In the genomic region with DNA sequence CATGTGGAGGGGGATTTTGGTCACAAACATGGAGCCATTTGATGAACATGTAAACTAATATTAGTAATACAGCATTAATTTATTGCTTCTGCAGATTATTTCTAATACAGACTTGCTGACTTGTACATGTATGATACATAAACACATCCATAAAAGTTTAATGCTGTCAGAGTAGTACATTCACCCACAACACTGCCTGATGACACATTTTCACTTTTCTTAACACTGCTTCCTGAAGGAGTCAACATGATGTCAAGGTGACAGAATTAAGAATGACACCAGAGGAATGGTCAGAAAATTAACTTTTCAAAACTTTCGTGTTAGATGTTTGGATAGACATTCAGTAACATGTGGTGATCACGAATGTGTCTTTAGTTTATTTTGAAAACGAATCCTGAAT, we compare ENCODE assay signal across 17 cellular contexts.
A peak's percentile ranks its signal among the peaks of the same experiment; 100 is the strongest.
DNase-seq lines count a peak whose midpoint lies in the region; ATAC-seq and TF ChIP-seq lines count a peak whose summit lies in the region.
"Had no signal": no experiment of that assay in that cellular context is flagged by ENCODE, and none has a peak within 500 bp of the region (broad histone marks: within the 10 kb centered on the region; RNA-seq: fewer than 3 reads in every experiment).

No MANE protein-coding gene starts in this region.

- H3K36me3 Mint-ChIP-seq in activated CD4-positive, alpha-beta T cell treated with anti-CD3 and anti-CD28 coated beads for 36 hours (ENCODE audit: low read depth) = no peaks in the 10 kb centered on the region

- peaks cover 14% of the 10 kb centered on the region for H3K4me1 Mint-ChIP-seq in activated CD4-positive, alpha-beta T cell treated with anti-CD3 and anti-CD28 coated beads for 36 hours

- H4K20me1 ChIP-seq in OCI-LY7 (ENCODE audit: insufficient read depth, low read length) = no peaks in the 10 kb centered on the region

- H2AFZ ChIP-seq in OCI-LY7 (ENCODE audit: low read length) = peak overlapping the region; percentile 65; the same call in 1 of the 2 replicates
- H2AFZ ChIP-seq: GM23248 had no signal

- H3K27ac Mint-ChIP-seq in activated CD4-positive, alpha-beta T cell treated with anti-CD3 and anti-CD28 coated beads for 36 hours = no peak overlapping the region
- H3K27ac Mint-ChIP-seq: CD4-positive, alpha-beta T cell had no signal

- POLR2A ChIA-PET in activated CD4-positive, alpha-beta T cell treated with anti-CD3 and anti-CD28 coated beads for 36 hours (lab: Charles Lee) = interaction anchor here (0.7 kb wide), 1 partner anchor 639 kb away, joined by 5 read pairs; no protein-coding TSS in a partner anchor
- POLR2A ChIA-PET in OCI-LY7 (lab: Charles Lee) = interaction anchor here (0.7 to 1.9 kb wide), 8 partner anchors 9 to 1311 kb away, joined by 3 to 9 read pairs (median 4); no protein-coding TSS in a partner anchor

- CTCF ChIA-PET in activated CD4-positive, alpha-beta T cell treated with anti-CD3 and anti-CD28 coated beads for 36 hours (lab: Charles Lee) = no interaction called here
- CTCF ChIA-PET in OCI-LY7 (lab: Charles Lee; ENCODE audit: unreplicated experiment) = no interaction called here

- peak overlapping the region; percentile 80 for H3K4me2 ChIP-seq in OCI-LY7 (ENCODE audit: low read length)

- H3K4me1 ChIP-seq in OCI-LY7 (ENCODE audit: insufficient read depth, low read length, poor library complexity, severe bottlenecking) (peaks cover 76% of the 10 kb centered on the region), breast epithelium (no peaks in the 10 kb centered on the region), prostate gland (replicated peaks) (no peaks in the 10 kb centered on the region)

- H3K4me3 ChIP-seq in OCI-LY7 (ENCODE audit: low read depth, low read length, poor library complexity, severe bottlenecking) (peak overlapping the region; percentile 61), breast epithelium (no peak overlapping the region), prostate gland (no peak overlapping the region)
- H3K4me3 ChIP-seq: GM23248 had no signal

- DNase-seq in activated CD4-positive, alpha-beta T cell treated with anti-CD3 and anti-CD28 coated beads for 36 hours = no peak
- DNase-seq in activated CD4-positive, alpha-beta T cell treated with anti-CD3 and anti-CD28 coated beads for 4 hours = no peak
- DNase-seq in OCI-LY7 (ENCODE audit: low spot score) (no peak), breast epithelium (ENCODE audit: low spot score in 2 of 2) (no peak), prostate gland (ENCODE audit: low spot score) (no peak)
- DNase-seq: C1 segment of cervical spinal cord; Calu3; CD4-positive, alpha-beta T cell; DMS 273 treated with DMSO at 0.1 percent for 48 hours; EL; GM23248; IMR-90; KBM-7 had no signal

- H3K36me3 ChIP-seq in OCI-LY7 (ENCODE audit: insufficient read depth, low read length) = no peaks in the 10 kb centered on the region; the same call in 1 of the 2 replicates
- H3K36me3 ChIP-seq in breast epithelium = no peaks in the 10 kb centered on the region
- H3K36me3 ChIP-seq in prostate gland = no peaks in the 10 kb centered on the region

- H3K9me3 ChIP-seq in OCI-LY7 (ENCODE audit: low read length) (no peaks in the 10 kb centered on the region), breast epithelium (no peaks in the 10 kb centered on the region), prostate gland (no peaks in the 10 kb centered on the region)

- no peaks in the 10 kb centered on the region for H3K79me2 ChIP-seq in OCI-LY7 (ENCODE audit: insufficient read depth, low read depth, low read length)

- H3K27me3 Mint-ChIP-seq in activated CD4-positive, alpha-beta T cell treated with anti-CD3 and anti-CD28 coated beads for 36 hours = peaks cover 7% of the 10 kb centered on the region
- H3K27me3 Mint-ChIP-seq: CD4-positive, alpha-beta T cell had no signal

- BruUV-seq in OCI-LY7 (replicated peaks; lab: Mats Ljungman, UMichigan) = no TSS peak

- intact Hi-C loops in activated CD4-positive, alpha-beta T cell treated with anti-CD3 and anti-CD28 coated beads for 36 hours (cut with DNase I, micrococcal nuclease) = no loop called here
- intact Hi-C loops in OCI-LY7 (cut with micrococcal nuclease; ENCODE audit: unreplicated experiment) = no loop called here
- intact Hi-C loops in breast epithelium (cut with DNase I; ENCODE audit: low total_unique reads) = no loop called here
- intact Hi-C loops in prostate gland (cut with DNase I) = no loop called here

- H3K27ac ChIP-seq in OCI-LY7 (ENCODE audit: low read depth, low read length, poor library complexity, severe bottlenecking) (peak overlapping the region; percentile 95), breast epithelium (no peak overlapping the region), prostate gland (no peak overlapping the region)
- H3K27ac ChIP-seq: 22Rv1, GM23248 had no signal

- WGBS in prostate gland = 75% methylated on average over 3 of the region's 3 CpGs

- TF ChIP-seq CTCF in OCI-LY7 (conservative IDR thresholded peaks at IDR 0.05; ENCODE audit: low read length) (no peak), breast epithelium (IDR thresholded peaks at IDR 0.05) (no peak), prostate gland (IDR thresholded peaks at IDR 0.05) (no peak)

- peak; percentile 58 for ATAC-seq in activated CD4-positive, alpha-beta T cell treated with anti-CD3 and anti-CD28 coated beads for 36 hours
- peak; percentile 65 for ATAC-seq in esophagus mucosa
- ATAC-seq in GM19467 (IDR thresholded peaks at IDR 0.05; ENCODE audit: unreplicated experiment) = no peak
- ATAC-seq: HCT116 had no signal

- no peak for TF ChIP-seq POLR2A in breast epithelium (IDR thresholded peaks at IDR 0.05)
- no peak for TF ChIP-seq POLR2A in prostate gland (IDR thresholded peaks at IDR 0.05)

- H3K4me3 Mint-ChIP-seq in activated CD4-positive, alpha-beta T cell treated with anti-CD3 and anti-CD28 coated beads for 36 hours = no peak overlapping the region
- H3K4me3 Mint-ChIP-seq: CD4-positive, alpha-beta T cell had no signal

- no peaks in the 10 kb centered on the region for H3K9me2 ChIP-seq in OCI-LY7 (ENCODE audit: insufficient read depth, low read length)

- no peaks in the 10 kb centered on the region for H3K27me3 ChIP-seq in breast epithelium
- no peaks in the 10 kb centered on the region for H3K27me3 ChIP-seq in prostate gland (replicated peaks; ENCODE audit: insufficient read depth)

- H3K9me3 Mint-ChIP-seq in activated CD4-positive, alpha-beta T cell treated with anti-CD3 and anti-CD28 coated beads for 36 hours (ENCODE audit: low read depth) = no peaks in the 10 kb centered on the region
- H3K9me3 Mint-ChIP-seq: CD4-positive, alpha-beta T cell had no signal
